Comparison of ENCODE assay signal across 8 cellular contexts in the genomic region with DNA sequence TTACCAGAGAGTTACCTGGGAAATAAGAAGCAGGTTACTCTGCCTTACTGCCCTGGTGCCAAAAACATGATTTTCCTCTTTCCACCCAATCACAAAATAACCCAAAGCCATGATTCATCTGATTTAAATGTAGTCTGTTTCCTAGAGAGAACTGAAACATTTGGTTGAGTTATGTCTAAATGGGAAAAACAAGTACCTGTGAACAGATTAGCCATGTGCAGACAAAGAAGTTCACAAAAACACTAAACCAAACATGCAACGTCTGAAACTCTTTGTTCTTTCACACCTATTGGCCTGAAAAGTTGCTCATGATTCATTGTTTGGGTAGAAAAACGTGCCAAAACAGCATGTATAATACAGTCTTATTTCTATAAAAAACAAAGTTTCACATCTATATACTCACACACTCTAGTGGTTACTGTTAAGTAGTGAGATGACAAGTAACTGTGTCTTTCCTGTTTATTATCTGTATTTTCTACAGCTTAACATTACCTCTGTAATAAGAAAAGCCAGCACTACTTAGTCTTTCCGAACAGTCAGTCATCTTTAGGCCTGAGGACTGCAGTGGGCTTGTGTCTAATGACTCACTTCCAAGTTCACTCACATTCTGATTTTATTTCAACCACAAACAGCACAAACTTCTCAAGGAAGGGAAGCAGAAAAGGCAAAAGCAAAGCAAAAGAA. TPM values are rescaled to one million over a fixed set of nuclear protein-coding genes. Genes with fewer than 3 reads are reported as not detected.
DNase-seq lines count a peak whose midpoint lies in the region; ATAC-seq and TF ChIP-seq lines count a peak whose summit lies in the region.

No MANE protein-coding gene starts in this region.

- ATAC-seq in GM19023 (IDR thresholded peaks at IDR 0.05; ENCODE audit: unreplicated experiment), result peak; percentile 56
- peak; percentile 62 for ATAC-seq in HG02840 (IDR thresholded peaks at IDR 0.05; ENCODE audit: low FRiP score, unreplicated experiment)

- H3K27me3 ChIP-seq in muscle layer of colon (ENCODE audit: control insufficient read depth in 1 of 2, insufficient read depth in 2 of 2, low read length in 2 of 2), result no peaks in the 10 kb centered on the region

- H3K36me3 Mint-ChIP-seq in activated T-helper 2 cell treated with anti-CD3 and anti-CD28 coated beads, Interferon-gamma antibody, Interleukin-2, Interleukin-4, amounts not matched to agents 10 μg/mL and 5 μg/mL and 100 μg/mL, durations not matched to agents 14 hours and 24 hours and 36 hours (ENCODE audit: low read depth), result no peaks in the 10 kb centered on the region

- H3K27ac ChIP-seq in muscle layer of colon (ENCODE audit: low read depth, low read length), result peak overlapping the region; percentile 34

- no peaks in the 10 kb centered on the region for H3K9me3 Mint-ChIP-seq in activated T-helper 2 cell treated with anti-CD3 and anti-CD28 coated beads, Interferon-gamma antibody, Interleukin-2, Interleukin-4, amounts not matched to agents 10 μg/mL and 5 μg/mL and 100 μg/mL, durations not matched to agents 14 hours and 24 hours and 36 hours

- no peak overlapping the region for H3K4me3 ChIP-seq in muscle layer of colon (ENCODE audit: low read depth in 1 of 2, low read length in 2 of 2)

- H3K4me3 Mint-ChIP-seq in activated T-helper 2 cell treated with anti-CD3 and anti-CD28 coated beads, Interferon-gamma antibody, Interleukin-2, Interleukin-4, amounts not matched to agents 10 μg/mL and 5 μg/mL and 100 μg/mL, durations not matched to agents 14 hours and 24 hours and 36 hours (ENCODE audit: low read depth), result peak overlapping the region; percentile 19

- H3K4me1 Mint-ChIP-seq in activated T-helper 2 cell treated with anti-CD3 and anti-CD28 coated beads, Interferon-gamma antibody, Interleukin-2, Interleukin-4, amounts not matched to agents 10 μg/mL and 5 μg/mL and 100 μg/mL, durations not matched to agents 14 hours and 24 hours and 36 hours (ENCODE audit: low read depth), result peaks cover 12% of the 10 kb centered on the region

- no peak overlapping the region for H3K9ac ChIP-seq in muscle layer of colon (ENCODE audit: low read length)

- CTCF ChIA-PET in HEK293T (lab: Yijun Ruan, JAX), result no interaction called here

- peaks cover 19% of the 10 kb centered on the region for H3K4me1 ChIP-seq in muscle layer of colon (ENCODE audit: insufficient read depth, low read length)

- intact Hi-C loops in activated T-helper 2 cell treated with anti-CD3 and anti-CD28 coated beads, Interferon-gamma antibody, Interleukin-2, Interleukin-4, amounts not matched to agents 10 μg/mL and 5 μg/mL and 100 μg/mL, durations not matched to agents 14 hours and 24 hours and 36 hours (cut with micrococcal nuclease), result loop anchor here (1.0 kb wide), 2 partner anchors 38 to 179 kb away; no protein-coding TSS in a partner anchor

- H3K27me3 Mint-ChIP-seq in activated T-helper 2 cell treated with anti-CD3 and anti-CD28 coated beads, Interferon-gamma antibody, Interleukin-2, Interleukin-4, amounts not matched to agents 10 μg/mL and 5 μg/mL and 100 μg/mL, durations not matched to agents 14 hours and 24 hours and 36 hours (ENCODE audit: low read depth), result peaks cover 2% of the 10 kb centered on the region

- H3K27ac Mint-ChIP-seq in activated T-helper 2 cell treated with anti-CD3 and anti-CD28 coated beads, Interferon-gamma antibody, Interleukin-2, Interleukin-4, amounts not matched to agents 10 μg/mL and 5 μg/mL and 100 μg/mL, durations not matched to agents 14 hours and 24 hours and 36 hours, result peak overlapping the region; percentile 86

- POLR2A ChIA-PET in HEK293T (lab: Yijun Ruan, JAX), result no interaction called here

- no peaks in the 10 kb centered on the region for H3K9me3 ChIP-seq in muscle layer of colon (ENCODE audit: low read length)

- no peaks in the 10 kb centered on the region for H3K36me3 ChIP-seq in muscle layer of colon (ENCODE audit: insufficient read depth, low read length)

- no peak for DNase-seq in activated T-helper 2 cell treated with anti-CD3 and anti-CD28 coated beads, Interferon-gamma antibody, Interleukin-2, Interleukin-4, amounts not matched to agents 10 μg/mL and 5 μg/mL and 100 μg/mL, durations not matched to agents 14 hours and 24 hours and 36 hours (ENCODE audit: low spot score)
- no peak for DNase-seq in cerebellar cortex (ENCODE audit: low spot score)
- no peak for DNase-seq in GM03348 (ENCODE audit: low spot score)
- DNase-seq in HEK293T (ENCODE audit: extremely low spot score), result no peak
- DNase-seq in NCI-H2107 (lab: John Stamatoyannopoulos, UW), result no peak

TF ChIP-seq in HEK293T, 16 proteins besides CTCF, POLR2A, EP300 and RAD21:
- TF ChIP-seq HDGF (IDR thresholded peaks at IDR 0.05; ENCODE audit: borderline replicate concordance) (no peak), SP1 (IDR thresholded peaks at IDR 0.05) (no peak)

RNA-seq across cellular contexts. Expression of gene FAM174B, which starts 30.1 kb away (rescaled TPM):
- 3.0 and 3.7 TPM in 2 replicates for total RNA-seq in activated T-helper 2 cell treated with anti-CD3 and anti-CD28 coated beads, Interferon-gamma antibody, Interleukin-2, Interleukin-4, amounts not matched to agents 10 μg/mL and 5 μg/mL and 100 μg/mL, durations not matched to agents 14 hours and 24 hours and 36 hours
